1 cellular context compared by ENCODE assay signal in the genomic region with DNA sequence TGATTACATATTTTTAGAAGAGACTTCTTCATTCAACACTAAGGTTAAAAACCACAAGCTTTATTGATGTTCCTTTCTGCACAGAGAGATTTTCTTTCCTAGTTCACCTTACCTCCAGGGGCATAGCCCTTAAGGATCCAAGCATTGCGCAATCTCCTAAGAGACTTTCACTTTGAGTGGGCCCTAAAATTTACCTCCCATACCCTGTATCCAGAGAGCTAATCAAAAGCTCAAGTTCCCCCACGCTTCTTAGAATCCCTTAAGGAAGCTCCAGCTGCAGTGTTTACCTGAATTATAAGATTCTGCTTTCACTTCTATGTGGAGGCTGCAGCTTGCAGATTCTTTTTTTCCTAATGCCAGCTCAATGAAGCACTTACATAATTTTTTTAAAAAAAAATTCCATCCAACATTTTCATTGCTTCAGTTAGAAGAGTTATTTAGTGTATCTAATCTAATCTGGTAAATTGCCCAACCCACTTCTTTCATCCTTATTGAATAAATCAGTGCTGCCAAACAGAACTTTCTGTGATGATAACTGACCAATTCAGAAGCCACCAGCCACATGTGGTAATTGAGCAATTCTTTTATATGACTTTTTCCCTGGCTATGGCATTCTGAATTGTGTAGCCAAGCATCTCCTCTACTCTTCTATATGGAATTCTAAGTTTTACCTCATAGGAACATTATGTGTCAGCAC.
TF ChIP-seq lines count a peak whose summit lies in the region.

No MANE protein-coding gene starts in this region.

TF ChIP-seq in HepG2, 621 proteins besides CTCF, POLR2A, EP300 and RAD21:
- TF ChIP-seq CEBPB (IDR thresholded peaks at IDR 0.05; ENCODE audit: borderline replicate concordance, low read depth, low read length) (peak; percentile 98; the same call in 1 of the 2 replicates), CEBPG (CRISPR knock-in tag; IDR thresholded peaks at IDR 0.05) (peak; percentile 96), ZNF792 (CRISPR knock-in tag; IDR thresholded peaks at IDR 0.05) (no peak), SMC3 (IDR thresholded peaks at IDR 0.05; ENCODE audit: low read length) (0 out of 2 replicates have a peak, but pooled peaks have one; percentile 9)
TF ChIP-seq in HepG2: peak in this region for 3.
